9 cellular contexts compared by ENCODE assay signal in genomic region chr20:41316009-41316408, GRCh38. TPM values are rescaled to one million over a fixed set of nuclear protein-coding genes. Genes with fewer than 3 reads are reported as not detected.
A peak's percentile ranks its signal among the peaks of the same experiment; 100 is the strongest.
DNase-seq lines count a peak whose midpoint lies in the region; ATAC-seq and TF ChIP-seq lines count a peak whose summit lies in the region.
"Had no signal": no experiment of that assay in that cellular context is flagged by ENCODE, and none has a peak within 500 bp of the region (broad histone marks: within the 10 kb centered on the region; RNA-seq: fewer than 3 reads in every experiment).

No MANE protein-coding gene starts in this region.

- no peaks in the 10 kb centered on the region for H3K36me3 ChIP-seq in testis (ENCODE audit: low read depth, missing control alignments)

- H3K27ac ChIP-seq in angular gyrus (ENCODE audit: low read depth, low read length) (peak overlapping the region; percentile 90), testis (peak overlapping the region; percentile 74 to 89), RWPE1 (no peak overlapping the region)

- intact Hi-C loops in activated CD4-positive, alpha-beta T cell treated with anti-CD3 and anti-CD28 coated beads, Interleukin-2, amount 10 ng/mL, durations not matched to agents 24 days and 14 days (cut with micrococcal nuclease): loop anchor here (2.0 to 10.0 kb wide), 3 partner anchors 291 to 377 kb away; partner anchors contain the start of genes CHD6 and TOP1
- intact Hi-C loops in testis (cut with DNase I; ENCODE audit: low total_unique reads): loop anchor here (5.0 kb wide), 1 partner anchor 69 kb away; no protein-coding TSS in a partner anchor

- H3K4me3 Mint-ChIP-seq in activated CD4-positive, alpha-beta T cell treated with anti-CD3 and anti-CD28 coated beads, Interleukin-2, amount 10 ng/mL, durations not matched to agents 24 days and 14 days: peak overlapping the region; percentile 88

- H3K4me1 ChIP-seq in testis: peaks cover 21% of the 10 kb centered on the region

- H3K9me3 Mint-ChIP-seq in activated CD4-positive, alpha-beta T cell treated with anti-CD3 and anti-CD28 coated beads, Interleukin-2, amount 10 ng/mL, durations not matched to agents 24 days and 14 days: no peaks in the 10 kb centered on the region

- CTCF ChIA-PET in RWPE1 (lab: Yijun Ruan, JAX): interaction anchor here (0.6 to 1.1 kb wide), 4 partner anchors 18 to 1881 kb away, joined by 3 to 5 read pairs (median 3); no protein-coding TSS in a partner anchor

- no peaks in the 10 kb centered on the region for H3K9me3 ChIP-seq in testis

- TF ChIP-seq POLR2A in testis (IDR thresholded peaks at IDR 0.05): no peak

- DNase-seq in activated CD4-positive, alpha-beta T cell treated with anti-CD3 and anti-CD28 coated beads, Interleukin-2, amount 10 ng/mL, durations not matched to agents 24 days and 14 days: no peak
- no peak for DNase-seq in activated CD4-positive, alpha-beta T cell treated with anti-CD3 and anti-CD28 coated beads for 1 hour
- DNase-seq in left lobe of liver (ENCODE audit: low spot score) (no peak), testis (no peak), retina (no peak), NCI-H1436 (lab: John Stamatoyannopoulos, UW) (no peak), RWPE1 (ENCODE audit: low spot score) (no peak)
- DNase-seq: NCI-H187 treated with DMSO at 0.1 percent for 48 hours had no signal

- peaks cover 8% of the 10 kb centered on the region for H3K27me3 Mint-ChIP-seq in activated CD4-positive, alpha-beta T cell treated with anti-CD3 and anti-CD28 coated beads, Interleukin-2, amount 10 ng/mL, durations not matched to agents 24 days and 14 days

- ATAC-seq in left lobe of liver: peak; percentile 33

- 15% methylated on average over 6 of the region's 6 CpGs for WGBS in testis, 2 donors

- POLR2A ChIA-PET in RWPE1 (lab: Yijun Ruan, JAX; ENCODE audit: low non-redundant PET): no interaction called here

- H3K4me3 ChIP-seq in testis: no peak overlapping the region

- no peaks in the 10 kb centered on the region for H3K36me3 Mint-ChIP-seq in activated CD4-positive, alpha-beta T cell treated with anti-CD3 and anti-CD28 coated beads, Interleukin-2, amount 10 ng/mL, durations not matched to agents 24 days and 14 days (ENCODE audit: low read depth)

- TF ChIP-seq CTCF in testis (IDR thresholded peaks at IDR 0.05) (no peak), RWPE1 (conservative IDR thresholded peaks at IDR 0.05; ENCODE audit: low read depth) (no peak)

- no peaks in the 10 kb centered on the region for H3K27me3 ChIP-seq in testis

- H3K27ac Mint-ChIP-seq in activated CD4-positive, alpha-beta T cell treated with anti-CD3 and anti-CD28 coated beads, Interleukin-2, amount 10 ng/mL, durations not matched to agents 24 days and 14 days: no peak overlapping the region

- peaks cover 20% of the 10 kb centered on the region for H3K4me1 Mint-ChIP-seq in activated CD4-positive, alpha-beta T cell treated with anti-CD3 and anti-CD28 coated beads, Interleukin-2, amount 10 ng/mL, durations not matched to agents 24 days and 14 days

RNA-seq across cellular contexts. Expression of gene ZHX3, which starts 1.5 kb away (rescaled TPM):
- 11.2 and 11.7 TPM in 2 replicates for total RNA-seq in activated CD4-positive, alpha-beta T cell treated with anti-CD3 and anti-CD28 coated beads, Interleukin-2, amount 10 ng/mL, durations not matched to agents 24 days and 14 days
- total RNA-seq in left lobe of liver (51.4 TPM), testis (10 to 100 TPM; 35.1 to 55.7 TPM)
- 103 TPM for polyA plus RNA-seq in testis (ENCODE audit: insufficient read depth, low read depth, low replicate concordance)

RNA-seq across cellular contexts. Expression of gene LPIN3, which starts 24.6 kb away (rescaled TPM):
- 1.2 and 1.6 TPM in 2 replicates for total RNA-seq in activated CD4-positive, alpha-beta T cell treated with anti-CD3 and anti-CD28 coated beads, Interleukin-2, amount 10 ng/mL, durations not matched to agents 24 days and 14 days
- total RNA-seq in left lobe of liver (32.2 TPM), testis (10 to 100 TPM in 1 of 2 donors, 1 to 10 TPM in 1; 7.6 to 13.6 TPM)
- polyA plus RNA-seq in testis (ENCODE audit: insufficient read depth, low read depth, low replicate concordance): 9.9 TPM

RNA-seq across cellular contexts. Expression of gene EMILIN3, which starts 50.6 kb away (rescaled TPM):
- total RNA-seq in activated CD4-positive, alpha-beta T cell treated with anti-CD3 and anti-CD28 coated beads, Interleukin-2, amount 10 ng/mL, durations not matched to agents 24 days and 14 days: 0.58 and 0.73 TPM in 2 replicates
- total RNA-seq in left lobe of liver: 0.30 TPM
- 1 to 10 TPM; 3.7 to 4.2 TPM for total RNA-seq in testis
- polyA plus RNA-seq in testis (ENCODE audit: insufficient read depth, low read depth, low replicate concordance): 14.8 TPM
